Comparison of ENCODE assay signal across 18 cellular contexts in the genomic region with DNA sequence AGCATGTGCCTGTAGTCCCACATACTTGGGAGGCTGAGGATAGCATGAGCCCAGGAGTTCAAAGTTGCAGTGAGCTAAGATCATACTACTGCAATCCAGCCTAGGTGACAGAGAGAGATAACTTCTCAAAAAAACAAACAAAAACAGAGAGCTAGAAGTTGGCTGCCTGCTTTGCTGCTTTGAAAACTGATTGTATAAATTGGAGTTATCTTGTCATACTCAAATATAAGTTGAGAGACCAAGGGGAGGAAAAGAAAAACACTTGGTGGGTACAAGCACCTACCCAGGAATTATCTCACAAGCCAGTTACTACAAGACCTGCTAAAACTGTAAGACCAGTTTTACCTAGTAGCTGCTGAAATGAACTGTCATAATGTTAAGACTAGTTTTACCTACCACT.
DNase-seq lines count a peak whose midpoint lies in the region; ATAC-seq and TF ChIP-seq lines count a peak whose summit lies in the region.
"Had no signal": no experiment of that assay in that cellular context is flagged by ENCODE, and none has a peak within 500 bp of the region (broad histone marks: within the 10 kb centered on the region; RNA-seq: fewer than 3 reads in every experiment).

No MANE protein-coding gene starts in this region.

- peaks cover 13% of the 10 kb centered on the region for H3K27me3 Mint-ChIP-seq in activated T-cell treated with anti-CD3 and anti-CD28 coated beads, Interleukin-2, amount 50 U/mL, for 72 hours (ENCODE audit: low read depth)

- H3K9me3 ChIP-seq in BLaER1, result peaks cover 37% of the 10 kb centered on the region
- H3K9me3 ChIP-seq in HEK293 (ENCODE audit: control insufficient read depth, insufficient read depth, low read depth, low read length), result no peaks in the 10 kb centered on the region
- H3K9me3 ChIP-seq in Loucy (ENCODE audit: insufficient read depth, low read depth, low read length), result peaks cover 8% of the 10 kb centered on the region; the same call in 1 of the 2 replicates
- H3K9me3 ChIP-seq: BE2C had no signal

- no peak overlapping the region for H3K27ac Mint-ChIP-seq in activated T-cell treated with anti-CD3 and anti-CD28 coated beads, Interleukin-2, amount 50 U/mL, for 72 hours
- H3K27ac Mint-ChIP-seq: CD4-positive, alpha-beta T cell; CD8-positive, alpha-beta T cell had no signal

- H3K9me2 ChIP-seq in Loucy (replicated peaks; ENCODE audit: low read depth, low read length), result no peaks in the 10 kb centered on the region

- H3K36me3 ChIP-seq in BLaER1, result peaks cover 17% of the 10 kb centered on the region
- H3K36me3 ChIP-seq in HEK293 (ENCODE audit: control insufficient read depth in 2 of 2, insufficient read depth in 1 of 2, low read length in 2 of 2), result no peaks in the 10 kb centered on the region; a peak in 1 of 3 replicates
- H3K36me3 ChIP-seq in Loucy (ENCODE audit: insufficient read depth, low read length), result no peaks in the 10 kb centered on the region
- H3K36me3 ChIP-seq: BE2C had no signal

- H3F3A ChIP-seq in Loucy (ENCODE audit: low read depth), result no peaks in the 10 kb centered on the region

- no peak overlapping the region for H3K4me3 Mint-ChIP-seq in activated T-cell treated with anti-CD3 and anti-CD28 coated beads, Interleukin-2, amount 50 U/mL, for 72 hours
- H3K4me3 Mint-ChIP-seq: CD4-positive, alpha-beta T cell; CD8-positive, alpha-beta T cell had no signal

- CTCF ChIA-PET in HEK293 (lab: Yijun Ruan, JAX), result interaction anchor here (0.5 kb wide), 1 partner anchor 166 kb away, joined by 3 read pairs; a partner anchor contains a TSS

- H4K20me1 ChIP-seq in BLaER1 (no peaks in the 10 kb centered on the region), Loucy (ENCODE audit: insufficient read depth, low read length, poor library complexity, severe bottlenecking) (no peaks in the 10 kb centered on the region)
- H4K20me1 ChIP-seq: BLaER1 treated with 17β-estradiol and CSF1 and Interleukin-3, amounts not matched to agents 10 nM and 100 nM had no signal

- H3K4me1 ChIP-seq in BLaER1, result peaks cover 31% of the 10 kb centered on the region
- H3K4me1 ChIP-seq in HEK293 (ENCODE audit: control insufficient read depth, insufficient read depth, low read length), result no peaks in the 10 kb centered on the region
- H3K4me1 ChIP-seq in Loucy (ENCODE audit: insufficient read depth, low read length, poor library complexity, severe bottlenecking), result no peaks in the 10 kb centered on the region
- H3K4me1 ChIP-seq: BE2C, Caco-2 had no signal

- H3K4me2 ChIP-seq in BLaER1 (0 out of 2 replicates have a peak overlapping the region, but pooled peaks have one; percentile 7), Loucy (ENCODE audit: low read depth, low read length, poor library complexity, severe bottlenecking) (no peak overlapping the region)

- peaks cover 8 to 11% of the 10 kb centered on the region in 2 donors for H3K9me3 Mint-ChIP-seq in activated T-cell treated with anti-CD3 and anti-CD28 coated beads, Interleukin-2, amount 50 U/mL, for 72 hours

- no peak overlapping the region for H3K27ac ChIP-seq in BLaER1
- no peak overlapping the region for H3K27ac ChIP-seq in HEK293 (ENCODE audit: extremely low read depth, low read depth, low read length)
- H3K27ac ChIP-seq: BLaER1 treated with 17β-estradiol and CSF1 and Interleukin-3, amounts not matched to agents 10 nM and 100 nM; C4-2B had no signal

- H3K4me1 Mint-ChIP-seq in activated T-cell treated with anti-CD3 and anti-CD28 coated beads, Interleukin-2, amount 50 U/mL, for 72 hours (ENCODE audit: low read depth), result no peaks in the 10 kb centered on the region

- POLR2A ChIA-PET in HEK293 (lab: Yijun Ruan, JAX), result no interaction called here

- no peak for ATAC-seq in activated T-cell treated with anti-CD3 and anti-CD28 coated beads, Interleukin-2, amount 50 U/mL, for 72 hours (replicated peaks in 1 of 2)
- ATAC-seq: CD8-positive, alpha-beta T cell; GM12878 had no signal

- peak overlapping the region; percentile 10; the same call in 1 of the 2 replicates for H2AFZ ChIP-seq in Loucy (ENCODE audit: low read length)

- H3K36me3 Mint-ChIP-seq in activated T-cell treated with anti-CD3 and anti-CD28 coated beads, Interleukin-2, amount 50 U/mL, for 72 hours (ENCODE audit: insufficient read depth in 2 of 2), result peaks cover under 1 to 5% of the 10 kb centered on the region in 2 donors
- H3K36me3 Mint-ChIP-seq: CD8-positive, alpha-beta T cell had no signal

- no peak for DNase-seq in activated T-cell treated with anti-CD3 and anti-CD28 coated beads, Interleukin-2, amount 50 U/mL, for 72 hours
- no peak for DNase-seq in DMS79 (lab: John Stamatoyannopoulos, UW)
- DNase-seq: 8988T; ACHN; BE2C; Caco-2; Calu3; CD4-positive, alpha-beta T cell; CD8-positive, alpha-beta T cell; DND-41; EL; GDM1 had no signal

- no peak overlapping the region for H3K9ac ChIP-seq in BLaER1
- H3K9ac ChIP-seq in Loucy (ENCODE audit: low read depth, low read length, poor library complexity, severe bottlenecking), result no peak overlapping the region
- H3K9ac ChIP-seq: BLaER1 treated with 17β-estradiol and CSF1 and Interleukin-3, amounts not matched to agents 10 nM and 100 nM had no signal

- TF ChIP-seq CTCF in HEK293 (tag by site-specific recombination; IDR thresholded peaks at IDR 0.05) (no peak), Loucy (conservative IDR thresholded peaks at IDR 0.05; ENCODE audit: low read length) (no peak)

- H3K4me3 ChIP-seq in BLaER1 (no peak overlapping the region), HEK293 (ENCODE audit: low read depth, low read length) (no peak overlapping the region), Loucy (ENCODE audit: low read length, poor library complexity, severe bottlenecking) (no peak overlapping the region)
- H3K4me3 ChIP-seq: GM12878 had no signal

- H3K79me2 ChIP-seq in Loucy (ENCODE audit: insufficient read depth, low read length), result no peaks in the 10 kb centered on the region

- H3K27me3 ChIP-seq in BLaER1 (no peaks in the 10 kb centered on the region), Loucy (ENCODE audit: insufficient read depth, low read length, poor library complexity, severe bottlenecking) (no peaks in the 10 kb centered on the region)
- H3K27me3 ChIP-seq: BLaER1 treated with 17β-estradiol and CSF1 and Interleukin-3, amounts not matched to agents 10 nM and 100 nM had no signal

TF ChIP-seq in HEK293, 187 proteins besides CTCF, POLR2A, EP300 and RAD21:
- TF ChIP-seq, protein P1, sequence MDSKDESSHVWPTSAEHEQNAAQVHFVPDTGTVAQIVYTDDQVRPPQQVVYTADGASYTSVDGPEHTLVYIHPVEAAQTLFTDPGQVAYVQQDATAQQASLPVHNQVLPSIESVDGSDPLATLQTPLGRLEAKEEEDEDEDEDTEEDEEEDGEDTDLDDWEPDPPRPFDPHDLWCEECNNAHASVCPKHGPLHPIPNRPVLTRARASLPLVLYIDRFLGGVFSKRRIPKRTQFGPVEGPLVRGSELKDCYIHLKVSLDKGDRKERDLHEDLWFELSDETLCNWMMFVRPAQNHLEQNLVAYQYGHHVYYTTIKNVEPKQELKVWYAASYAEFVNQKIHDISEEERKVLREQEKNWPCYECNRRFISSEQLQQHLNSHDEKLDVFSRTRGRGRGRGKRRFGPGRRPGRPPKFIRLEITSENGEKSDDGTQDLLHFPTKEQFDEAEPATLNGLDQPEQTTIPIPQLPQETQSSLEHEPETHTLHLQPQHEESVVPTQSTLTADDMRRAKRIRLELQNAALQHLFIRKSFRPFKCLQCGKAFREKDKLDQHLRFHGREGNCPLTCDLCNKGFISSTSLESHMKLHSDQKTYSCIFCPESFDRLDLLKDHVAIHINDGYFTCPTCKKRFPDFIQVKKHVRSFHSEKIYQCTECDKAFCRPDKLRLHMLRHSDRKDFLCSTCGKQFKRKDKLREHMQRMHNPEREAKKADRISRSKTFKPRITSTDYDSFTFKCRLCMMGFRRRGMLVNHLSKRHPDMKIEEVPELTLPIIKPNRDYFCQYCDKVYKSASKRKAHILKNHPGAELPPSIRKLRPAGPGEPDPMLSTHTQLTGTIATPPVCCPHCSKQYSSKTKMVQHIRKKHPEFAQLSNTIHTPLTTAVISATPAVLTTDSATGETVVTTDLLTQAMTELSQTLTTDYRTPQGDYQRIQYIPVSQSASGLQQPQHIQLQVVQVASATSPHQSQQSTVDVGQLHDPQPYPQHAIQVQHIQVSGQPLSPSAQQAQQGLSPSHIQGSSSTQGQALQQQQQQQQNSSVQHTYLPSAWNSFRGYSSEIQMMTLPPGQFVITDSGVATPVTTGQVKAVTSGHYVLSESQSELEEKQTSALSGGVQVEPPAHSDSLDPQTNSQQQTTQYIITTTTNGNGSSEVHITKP (tag by site-specific recombination; IDR thresholded peaks at IDR 0.05), result peak; percentile 94
- TF ChIP-seq ZNF529 (tag by site-specific recombination; IDR thresholded peaks at IDR 0.05; ENCODE audit: insufficient replicate concordance), result no peak
